In the genomic region with DNA sequence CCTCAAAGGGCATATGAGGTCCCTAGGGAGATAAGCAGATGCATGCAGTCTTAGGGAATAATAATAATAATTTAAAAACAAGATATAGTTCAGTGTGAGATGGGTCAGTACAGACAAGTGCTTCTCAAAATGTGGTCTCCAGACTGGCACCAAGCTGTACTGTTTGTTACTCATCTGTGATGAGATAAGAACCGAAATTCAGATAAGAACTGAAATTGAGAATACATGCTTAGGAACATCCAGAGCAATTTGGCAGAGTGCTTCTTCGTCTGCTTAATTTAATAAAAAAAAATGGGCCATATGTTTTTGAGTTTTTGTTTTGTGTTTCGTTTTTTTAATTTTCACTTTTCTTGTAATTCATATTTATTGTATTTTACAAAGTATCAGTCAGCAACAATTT, we compare ENCODE assay signal across 22 cellular contexts.
"Had no signal": no experiment of that assay in that cellular context is flagged by ENCODE, and none has a peak within 500 bp of the region (broad histone marks: within the 10 kb centered on the region; RNA-seq: fewer than 3 reads in every experiment).

No MANE protein-coding gene starts in this region.

- H3K4me3 ChIP-seq: SJSA1, SK-N-MC had no signal

- DNase-seq: KBM-7, MV-4-11, NCI-H1048, NCI-H1105, NCI-H1417, NCI-H1436 treated with DMSO at 0.1 percent for 48 hours, NCI-H1694, NCI-H187 treated with DMSO at 0.1 percent for 48 hours, NCI-H2029 treated with DMSO at 0.1 percent for 48 hours, NCI-H226, NCI-H446, NCI-H510A, NCI-H524 treated with DMSO at 0.1 percent for 48 hours, NCI-H69, NCI-H774, Right ventricle myocardium superior, RPMI8226, SIG-M5, T-helper 1 cell, T-helper 17 cell had no signal

- H3K27ac Mint-ChIP-seq: T-helper 17 cell had no signal

- ATAC-seq: T-helper 17 cell had no signal
